ENCODE assay signal across 10 cellular contexts in genomic region chr3:106247902-106248684, GRCh38.
DNase-seq lines count a peak whose midpoint lies in the region; ATAC-seq, FAIRE-seq and TF ChIP-seq lines count a peak whose summit lies in the region.
"Had no signal": no experiment of that assay in that cellular context is flagged by ENCODE, and none has a peak within 500 bp of the region (broad histone marks: within the 10 kb centered on the region; RNA-seq: fewer than 3 reads in every experiment).

No MANE protein-coding gene starts in this region.

- no peaks in the 10 kb centered on the region for H3K4me1 Mint-ChIP-seq in CD14-positive monocyte

- H3K27me3 Mint-ChIP-seq in CD14-positive monocyte (ENCODE audit: low read depth in 3 of 3), result peaks cover 0 to 2% (median 0%) of the 10 kb centered on the region in 3 donors
- H3K27me3 Mint-ChIP-seq: naive B cell had no signal

- no peak overlapping the region for H3K4me3 Mint-ChIP-seq in CD14-positive monocyte
- H3K4me3 Mint-ChIP-seq: naive B cell had no signal

- H3K27ac Mint-ChIP-seq in CD14-positive monocyte, result no peak overlapping the region
- H3K27ac Mint-ChIP-seq: naive B cell had no signal

- peaks cover 3 to 16% (median 11%) of the 10 kb centered on the region in 7 donors for H3K9me3 Mint-ChIP-seq in CD14-positive monocyte

- intact Hi-C loops in gastrocnemius medialis (cut with DNase I; ENCODE audit: low total_unique reads), result no loop called here
- intact Hi-C loops in CD14-positive monocyte (cut with micrococcal nuclease), result no loop called here

- H3K36me3 Mint-ChIP-seq in CD14-positive monocyte, result no peaks in the 10 kb centered on the region
- H3K36me3 Mint-ChIP-seq: naive B cell had no signal

- no peak overlapping the region for H3K27ac ChIP-seq in gastrocnemius medialis

- TF ChIP-seq POLR2A in gastrocnemius medialis (IDR thresholded peaks at IDR 0.05), result no peak

- H3K36me3 ChIP-seq in GM06990 (ENCODE audit: control insufficient read depth, insufficient read depth, low read length) (peaks cover 6% of the 10 kb centered on the region), gastrocnemius medialis (no peaks in the 10 kb centered on the region)

- H3K9me3 ChIP-seq in gastrocnemius medialis, result no peaks in the 10 kb centered on the region

- FAIRE-seq in GM19239 (lab: Jason Lieb, UNC), result peak; percentile 84
- FAIRE-seq in HTR-8/SVneo (lab: Jason Lieb, UNC), result no peak

- H3K4me3 ChIP-seq in GM06990 (replicated peaks; ENCODE audit: low read depth, low read length) (no peak overlapping the region), fibroblast of mammary gland (ENCODE audit: control insufficient read depth, low read depth, low read length) (no peak overlapping the region), gastrocnemius medialis (no peak overlapping the region)

- H3K4me1 ChIP-seq in gastrocnemius medialis, result no peaks in the 10 kb centered on the region

- DNase-seq in GM06990 (ENCODE audit: extremely low read depth, insufficient read length), result peak; percentile 29
- no peak for DNase-seq in GM19239 (ENCODE audit: insufficient read length, low spot score)
- peak; percentile 68 for DNase-seq in fibroblast of mammary gland (ENCODE audit: low read depth)
- DNase-seq in HTR-8/SVneo (ENCODE audit: insufficient read length, low spot score), result no peak
- DNase-seq in gastrocnemius medialis, result no peak
- DNase-seq in CD14-positive monocyte (ENCODE audit: low spot score), result no peak
- no peak for DNase-seq in NCI-H2196 treated with DMSO at 0.1 percent for 48 hours (lab: John Stamatoyannopoulos, UW; ENCODE audit: unreplicated experiment)
- DNase-seq: naive B cell, NCI-H2107 had no signal

- ATAC-seq in HG03457 (IDR thresholded peaks at IDR 0.05; ENCODE audit: unreplicated experiment) (peak; percentile 75), gastrocnemius medialis (no peak)

- in situ Hi-C loops in gastrocnemius medialis (cut with MboI; ENCODE audit: low sequenced_read_pairs in 4 of 4), result no loop called here

- TF ChIP-seq CTCF in GM06990 (IDR thresholded peaks at IDR 0.05; ENCODE audit: insufficient read depth, low read length, poor library complexity, severe bottlenecking) (no peak), fibroblast of mammary gland (conservative IDR thresholded peaks at IDR 0.05; ENCODE audit: control insufficient read depth, insufficient read depth, low read depth, low read length) (no peak), gastrocnemius medialis (IDR thresholded peaks at IDR 0.05 in 4 of 5, conservative IDR thresholded peaks at IDR 0.05 in 1 of 5) (no peak), CD14-positive monocyte (IDR thresholded peaks at IDR 0.05) (no peak)

- H3K27me3 ChIP-seq in GM06990 (replicated peaks; ENCODE audit: control insufficient read depth, insufficient read depth, low read length), result no peaks in the 10 kb centered on the region
- H3K27me3 ChIP-seq in gastrocnemius medialis, result no peaks in the 10 kb centered on the region

Comparison
In these comparisons a context has a peak if more than half of its experiments do, and no peak if none do; other contexts are left out.
1. DNase-seq: peak in GM06990 (single experiment) and fibroblast of mammary gland (single experiment); none in GM19239 (single experiment), HTR-8/SVneo (single experiment), gastrocnemius medialis (0 of 2), CD14-positive monocyte (single experiment) and NCI-H2196 treated with DMSO at 0.1 percent for 48 hours (single experiment).